ENCODE assay signal across 1 cellular context in genomic region chr20:48817367-48818030, GRCh38.
TF ChIP-seq lines count a peak whose summit lies in the region.

No MANE protein-coding gene starts in this region.

TF ChIP-seq in WTC11, 78 proteins besides CTCF, POLR2A, EP300 and RAD21 (continued from another document):
- TF ChIP-seq IRF1 (CRISPR knock-in tag; IDR thresholded peaks at IDR 0.05) (no peak), FOXP4 (CRISPR knock-in tag; IDR thresholded peaks at IDR 0.05) (no peak), STAT6 (CRISPR knock-in tag; conservative IDR thresholded peaks at IDR 0.05; ENCODE audit: low read depth) (no peak), USF1 (CRISPR knock-in tag; IDR thresholded peaks at IDR 0.05) (no peak), HMGA2 (CRISPR knock-in tag; IDR thresholded peaks at IDR 0.05) (no peak), AFF4 (CRISPR knock-in tag; IDR thresholded peaks at IDR 0.05; ENCODE audit: borderline replicate concordance) (no peak), NR1H2 (CRISPR knock-in tag; IDR thresholded peaks at IDR 0.05) (no peak), MLX (CRISPR knock-in tag; IDR thresholded peaks at IDR 0.05) (no peak), ZNF232 (CRISPR knock-in tag; IDR thresholded peaks at IDR 0.05) (no peak)
